Comparison of ENCODE assay signal across 14 cellular contexts in genomic region chr2:241978670-241979069, GRCh38.
DNase-seq lines count a peak whose midpoint lies in the region; ATAC-seq and TF ChIP-seq lines count a peak whose summit lies in the region.
"Had no signal": no experiment of that assay in that cellular context is flagged by ENCODE, and none has a peak within 500 bp of the region (broad histone marks: within the 10 kb centered on the region; RNA-seq: fewer than 3 reads in every experiment).

No MANE protein-coding gene starts in this region.

- H3K36me3 Mint-ChIP-seq in H9 (ENCODE audit: insufficient read depth in 1 of 3, low read depth in 3 of 3): peaks cover 0 to 4% (median 3%) of the 10 kb centered on the region in 3 experiments; a peak in 4 of 7 replicates
- H3K36me3 Mint-ChIP-seq: CD14-positive monocyte had no signal

- H3K23ac ChIP-seq in H9 (ENCODE audit: insufficient read length, low read depth, low read length): no peak overlapping the region

- TF ChIP-seq POLR2A in Peyer's patch (IDR thresholded peaks at IDR 0.05): no peak
- TF ChIP-seq POLR2A in stomach (IDR thresholded peaks at IDR 0.05): no peak
- TF ChIP-seq POLR2A in prostate gland (IDR thresholded peaks at IDR 0.05): no peak

- no peak overlapping the region for H3K27ac ChIP-seq in H9 (ENCODE audit: insufficient read length, low read depth, low read length)
- no peak overlapping the region for H3K27ac ChIP-seq in Peyer's patch
- H3K27ac ChIP-seq in stomach: no peak overlapping the region
- H3K27ac ChIP-seq in prostate gland: peak overlapping the region in 1 of 2 donors; percentile 27
- H3K27ac ChIP-seq: A549 had no signal

- no peaks in the 10 kb centered on the region for H4K20me1 ChIP-seq in H9 (ENCODE audit: control insufficient read depth, insufficient read depth, insufficient read length)

- H2BK20ac ChIP-seq in H9 (ENCODE audit: low read depth, low read length, poor library complexity, severe bottlenecking): no peak overlapping the region

- H3K4ac ChIP-seq in H9 (ENCODE audit: low read depth, low read length): no peak overlapping the region

- no peaks in the 10 kb centered on the region for H3K9me3 Mint-ChIP-seq in H9
- H3K9me3 Mint-ChIP-seq: CD8-positive, alpha-beta memory T cell had no signal

- H3K9me3 ChIP-seq in H9 (ENCODE audit: control insufficient read depth, low read depth, low read length) (no peaks in the 10 kb centered on the region), Peyer's patch (no peaks in the 10 kb centered on the region), stomach (peaks cover 0 to 4% (median 0%) of the 10 kb centered on the region in 4 donors), prostate gland (no peaks in the 10 kb centered on the region)
- H3K9me3 ChIP-seq: A549, Caco-2 had no signal

- H4K5ac ChIP-seq in H9 (ENCODE audit: insufficient read length, low read depth, low read length): no peak overlapping the region

- no peak overlapping the region for H3K27ac Mint-ChIP-seq in H9

- H3K18ac ChIP-seq in H9 (ENCODE audit: insufficient read length, low read depth, low read length): no peak overlapping the region

- H3K4me1 ChIP-seq in H9 (ENCODE audit: insufficient read depth, low read length) (no peaks in the 10 kb centered on the region), Peyer's patch (no peaks in the 10 kb centered on the region), stomach (no peaks in the 10 kb centered on the region), prostate gland (replicated peaks) (no peaks in the 10 kb centered on the region)
- H3K4me1 ChIP-seq: A549, Caco-2 had no signal

- H2BK15ac ChIP-seq in H9 (ENCODE audit: low read depth, low read length): no peak overlapping the region

- H3K4me2 ChIP-seq in H9 (ENCODE audit: insufficient read depth, insufficient read length, low read length): no peak overlapping the region
- H3K4me2 ChIP-seq: A549 had no signal

- no peaks in the 10 kb centered on the region for H3K79me1 ChIP-seq in H9 (ENCODE audit: insufficient read depth, low read depth, low read length, poor library complexity, severe bottlenecking)

- H3K23me2 ChIP-seq in H9 (ENCODE audit: insufficient read length, low read depth, low read length, poor library complexity, severe bottlenecking): no peaks in the 10 kb centered on the region

- no CpG with 5 or more reads among the region's 1 CpG for WGBS in H9 (ENCODE audit: extremely low coverage, insufficient read length, low lambda C conversion rate)
- WGBS in stomach, 5 donors: 45 to 65% (median 50%) methylated on average over 1 of the region's 1 CpG
- 71% methylated on average over 1 of the region's 1 CpG for WGBS in prostate gland

- no peak overlapping the region for H3K9ac ChIP-seq in H9 (ENCODE audit: extremely low read depth, insufficient read length, low read length)

- no peaks in the 10 kb centered on the region for H3K4me1 Mint-ChIP-seq in H9
- H3K4me1 Mint-ChIP-seq: CD14-positive monocyte; CD8-positive, alpha-beta memory T cell had no signal

- H3K4me3 ChIP-seq in Peyer's patch (no peak overlapping the region), stomach (no peak overlapping the region), prostate gland (no peak overlapping the region)
- H3K4me3 ChIP-seq: A549 had no signal

- H3K36me3 ChIP-seq in Peyer's patch (no peaks in the 10 kb centered on the region), stomach (peaks cover 0 to 7% (median 0%) of the 10 kb centered on the region in 4 donors), prostate gland (no peaks in the 10 kb centered on the region)

- H4K91ac ChIP-seq in H9 (ENCODE audit: insufficient read length, low read depth, low read length): no peak overlapping the region

- no peak overlapping the region for H4K8ac ChIP-seq in H9 (replicated peaks; ENCODE audit: insufficient read length, low read depth, low read length)

- ATAC-seq in left lobe of liver: no peak
- ATAC-seq in GM18502 (IDR thresholded peaks at IDR 0.05; ENCODE audit: poor library complexity, unreplicated experiment): no peak
- ATAC-seq: A549, HCT116 had no signal

- no peak overlapping the region for H2BK12ac ChIP-seq in H9 (ENCODE audit: insufficient read length, low read depth, low read length)

- H3K79me2 ChIP-seq in H9 (ENCODE audit: insufficient read depth, low read length): no peaks in the 10 kb centered on the region

- intact Hi-C loops in stomach (cut with DNase I; ENCODE audit: low total_unique reads): no loop called here
- intact Hi-C loops in prostate gland (cut with DNase I): no loop called here

- H3K27me3 ChIP-seq in H9 (ENCODE audit: insufficient read depth, low read length): no peaks in the 10 kb centered on the region
- no peaks in the 10 kb centered on the region for H3K27me3 ChIP-seq in Peyer's patch
- H3K27me3 ChIP-seq in stomach: no peaks in the 10 kb centered on the region
- H3K27me3 ChIP-seq in prostate gland (replicated peaks; ENCODE audit: insufficient read depth): no peaks in the 10 kb centered on the region

- H3K14ac ChIP-seq in H9 (ENCODE audit: insufficient read depth, low read length): no peak overlapping the region

- no peak overlapping the region for H3K56ac ChIP-seq in H9 (ENCODE audit: insufficient read length, low read depth, low read length)

- H3K4me3 Mint-ChIP-seq in H9: no peak overlapping the region
- H3K4me3 Mint-ChIP-seq: CD14-positive monocyte; CD8-positive, alpha-beta memory T cell had no signal

- TF ChIP-seq CTCF in H9 (conservative IDR thresholded peaks at IDR 0.05) (no peak), Peyer's patch (IDR thresholded peaks at IDR 0.05) (no peak), stomach (IDR thresholded peaks at IDR 0.05) (no peak), prostate gland (IDR thresholded peaks at IDR 0.05) (no peak), GM10266 (IDR thresholded peaks at IDR 0.05; ENCODE audit: control insufficient read depth, insufficient read depth, low read depth, missing control alignments) (no peak)

- H3K27me3 Mint-ChIP-seq in H9 (ENCODE audit: low read depth): peaks cover 2% of the 10 kb centered on the region
- H3K27me3 Mint-ChIP-seq: CD8-positive, alpha-beta memory T cell had no signal

- H2AK5ac ChIP-seq in H9 (ENCODE audit: insufficient read length, low read length): no peak overlapping the region

- DNase-seq in H9 (peak; percentile 7), Peyer's patch (peak in 2 of 3 donors; percentile 2 to 25), left lobe of liver (ENCODE audit: low spot score) (peak; percentile 19), stomach (peak; percentile 9), prostate gland (ENCODE audit: low spot score) (no peak), GM10266 (ENCODE audit: extremely low spot score) (no peak)
- DNase-seq: Caco-2; CD8-positive, alpha-beta memory T cell; DND-41; GDM1 had no signal

- no peak overlapping the region for H2BK120ac ChIP-seq in H9 (ENCODE audit: low read depth, low read length, poor library complexity, severe bottlenecking)

- no peak for TF ChIP-seq EP300 in stomach (IDR thresholded peaks at IDR 0.05)

- H3T11ph ChIP-seq in H9 (ENCODE audit: low read length): no peak overlapping the region

- H2BK5ac ChIP-seq in H9 (ENCODE audit: insufficient read length, low read length): no peak overlapping the region

- H2AFZ ChIP-seq in H9 (ENCODE audit: low read length): no peak overlapping the region

Comparison
In these comparisons a context has a peak if more than half of its experiments do, and no peak if none do; other contexts are left out.
1. DNase-seq: peak in H9 (single experiment), Peyer's patch (2 of 3), left lobe of liver (single experiment) and stomach (single experiment); none in prostate gland (single experiment) and GM10266 (single experiment).